ENCODE assay signal across 1 cellular context in genomic region chr3:186931487-186932280, GRCh38.
TF ChIP-seq lines count a peak whose summit lies in the region.

No MANE protein-coding gene starts in this region.

TF ChIP-seq in HCT116, 20 proteins besides CTCF, POLR2A, EP300 and RAD21 (continued from another document):
- TF ChIP-seq ELF1 (IDR thresholded peaks at IDR 0.05; ENCODE audit: borderline replicate concordance, low read depth): no peak
- TF ChIP-seq TCF7L2 (IDR thresholded peaks at IDR 0.05; ENCODE audit: borderline replicate concordance, extremely low read depth, insufficient read depth, insufficient read length): no peak
- no peak for TF ChIP-seq CBX3 (IDR thresholded peaks at IDR 0.05; ENCODE audit: low read depth)
- no peak for TF ChIP-seq JUND (IDR thresholded peaks at IDR 0.05)
- TF ChIP-seq EZH2phosphoT487 (IDR thresholded peaks at IDR 0.05; ENCODE audit: borderline replicate concordance): no peak
- TF ChIP-seq EZH2 (IDR thresholded peaks at IDR 0.05): no peak
- TF ChIP-seq ZNF274 (IDR thresholded peaks at IDR 0.05; ENCODE audit: low read depth, low read length): no peak
- TF ChIP-seq POLR2AphosphoS5 (IDR thresholded peaks at IDR 0.05; ENCODE audit: low read depth, low read length): no peak
